In genomic region chr15:58065445-58066041, GRCh38 we compare ENCODE assay signal across 8 cellular contexts. TPM values are rescaled to one million over a fixed set of nuclear protein-coding genes. Genes with fewer than 3 reads are reported as not detected.
DNase-seq lines count a peak whose midpoint lies in the region; ATAC-seq and TF ChIP-seq lines count a peak whose summit lies in the region.

Gene ALDH1A2 (minus strand): TSS chr15:58065711. CDS start chr15:58065650, 61 bp downstream.

- ATAC-seq in GM21528 (IDR thresholded peaks at IDR 0.05; ENCODE audit: low FRiP score, unreplicated experiment) (no peak), GM19463 (IDR thresholded peaks at IDR 0.05; ENCODE audit: unreplicated experiment) (no peak)

- intact Hi-C loops in thyroid gland (cut with DNase I), result loop anchor here (5.0 kb wide), 1 partner anchor 198 kb away; no protein-coding TSS in a partner anchor

- H3K36me3 ChIP-seq in ectodermal cell (ENCODE audit: control insufficient read depth, insufficient read depth, low read length), result no peaks in the 10 kb centered on the region
- H3K36me3 ChIP-seq in thyroid gland, result no peaks in the 10 kb centered on the region

- H3K9me3 Mint-ChIP-seq in mesothelial cell of epicardium, result no peaks in the 10 kb centered on the region

- H3K27me3 ChIP-seq in ectodermal cell (ENCODE audit: control insufficient read depth, insufficient read depth, low read length, poor library complexity, severe bottlenecking) (peaks cover 80% of the 10 kb centered on the region), thyroid gland (peaks cover 26% of the 10 kb centered on the region)

- H3K4me3 ChIP-seq in AG04449 (ENCODE audit: low read depth, low read length) (peak within 1 kb of the TSS; percentile 42), ectodermal cell (ENCODE audit: insufficient read depth, low read depth, low read length) (peak within 1 kb of the TSS; percentile 47), thyroid gland (replicated peaks in 1 of 3) (peak within 1 kb of the TSS; percentile 2 to 28 (median 17))

- no peak for TF ChIP-seq POLR2A in thyroid gland (IDR thresholded peaks at IDR 0.05)

- WGBS in ectodermal cell, 2 experiments, result 2 to 3% methylated on average over 75 of the region's 75 CpGs
- 2 to 10% methylated on average over 7 to 19 of the region's 75 CpGs for WGBS in thyroid gland, 2 donors

- H3K9me3 ChIP-seq in ectodermal cell (ENCODE audit: control insufficient read depth, low read length) (no peaks in the 10 kb centered on the region), thyroid gland (no peaks in the 10 kb centered on the region)

- peak within 1 kb of the TSS; percentile 54 for H3K4me3 Mint-ChIP-seq in mesothelial cell of epicardium

- H3K27ac Mint-ChIP-seq in mesothelial cell of epicardium, result no peak within 1 kb of the TSS

- peaks cover 82% of the 10 kb centered on the region for H3K27me3 Mint-ChIP-seq in mesothelial cell of epicardium (ENCODE audit: low read depth)

- no peaks in the 10 kb centered on the region for H3K36me3 Mint-ChIP-seq in mesothelial cell of epicardium

- POLR2A ChIA-PET in AG04449 (lab: Yijun Ruan, JAX), result no interaction called here

- CTCF ChIA-PET in AG04449 (lab: Yijun Ruan, JAX), result interaction anchor here (0.7 to 10.9 kb wide), 23 partner anchors 10 to 506 kb away, joined by 3 to 240 read pairs (median 6); no protein-coding TSS in a partner anchor

- H3K4me1 ChIP-seq in ectodermal cell (ENCODE audit: control insufficient read depth, insufficient read depth, low read length) (peaks cover 3% of the 10 kb centered on the region), thyroid gland (peaks cover 11 to 15% of the 10 kb centered on the region in 2 donors)

- peaks cover 20% of the 10 kb centered on the region for H3K4me1 Mint-ChIP-seq in mesothelial cell of epicardium

- H3K27ac ChIP-seq in ectodermal cell (ENCODE audit: insufficient read depth, low read depth, low read length, poor library complexity, severe bottlenecking) (no peak within 1 kb of the TSS), thyroid gland (no peak within 1 kb of the TSS)

- DNase-seq in AG04449 (ENCODE audit: low read depth, low spot score) (no peak), NCI-H524 treated with DMSO at 0.1 percent for 48 hours (lab: John Stamatoyannopoulos, UW) (peak; percentile 23), mesothelial cell of epicardium (ENCODE audit: low spot score in 2 of 2, unreplicated experiment in 2 of 2) (peak; percentile 21 to 40), thyroid gland (peak in 1 of 2 donors; percentile 7), H4 (ENCODE audit: low spot score) (no peak)

- TF ChIP-seq CTCF in AG04449 (IDR thresholded peaks at IDR 0.05; ENCODE audit: insufficient read depth, low read length, missing control alignments), result no peak
- TF ChIP-seq CTCF in mesothelial cell of epicardium (IDR thresholded peaks at IDR 0.05; ENCODE audit: unreplicated experiment), result no peak
- no peak for TF ChIP-seq CTCF in thyroid gland (IDR thresholded peaks at IDR 0.05)

RNA-seq across cellular contexts. Expression of gene ALDH1A2, which starts in this region (rescaled TPM):
- 2.8 TPM for polyA plus RNA-seq in ectodermal cell (2013, experiment 1 of 4)
- polyA plus RNA-seq in ectodermal cell (2013, experiment 2 of 4), result 1.8 TPM
- 2.6 TPM for polyA plus RNA-seq in ectodermal cell (2013, experiment 3 of 4)
- polyA plus RNA-seq in ectodermal cell (2013, experiment 4 of 4), result 2.3 TPM
- total RNA-seq in mesothelial cell of epicardium (26.2 to 31.9 TPM (median 28.6 TPM) in 3 replicates), thyroid gland (10 to 100 TPM in 1 of 4 donors, 1 to 10 TPM in 2, under 1 TPM in 1; 0.98 to 12.4 (median 7.3) TPM)
- not detected in 2 replicates for total RNA-seq in H4 (2014; rRNA removed; shearing (Covaris generic))

Comparison
In these comparisons a context has a peak if more than half of its experiments do, and no peak if none do; other contexts are left out.
1. DNase-seq: peak in NCI-H524 treated with DMSO at 0.1 percent for 48 hours (single experiment) and mesothelial cell of epicardium (2 of 2); none in AG04449 (single experiment) and H4 (single experiment).
2. Peak in every context shown above with its lines, with median percentiles within 50 percentile points of each other: H3K4me3 ChIP-seq.